ENCODE assay signal across 9 cellular contexts in genomic region chr1:55127827-55128343, GRCh38.
DNase-seq lines count a peak whose midpoint lies in the region; ATAC-seq and TF ChIP-seq lines count a peak whose summit lies in the region.
"Had no signal": no experiment of that assay in that cellular context is flagged by ENCODE, and none has a peak within 500 bp of the region (broad histone marks: within the 10 kb centered on the region; RNA-seq: fewer than 3 reads in every experiment).

No MANE protein-coding gene starts in this region.

- DNase-seq in EL = peak; percentile 17
- peak; percentile 70 for DNase-seq in LHCN-M2 (ENCODE audit: low read depth)
- peak; percentile 39 for DNase-seq in fibroblast of mammary gland (ENCODE audit: low read depth)
- no peak for DNase-seq in cerebellar cortex (ENCODE audit: low spot score)
- DNase-seq in NK-92 (lab: John Stamatoyannopoulos, UW; ENCODE audit: unreplicated experiment) = no peak
- no peak for DNase-seq in mucosa of gallbladder (ENCODE audit: low spot score)
- no peak for DNase-seq in globus pallidus (ENCODE audit: low spot score)

- no peak overlapping the region for H3K4me3 ChIP-seq in fibroblast of mammary gland (ENCODE audit: control insufficient read depth, low read depth, low read length)
- H3K4me3 ChIP-seq: SK-N-MC had no signal

- ATAC-seq in GM21423 (IDR thresholded peaks at IDR 0.05; ENCODE audit: unreplicated experiment) = peak; percentile 75

- TF ChIP-seq CTCF in fibroblast of mammary gland (conservative IDR thresholded peaks at IDR 0.05; ENCODE audit: control insufficient read depth, insufficient read depth, low read depth, low read length) = no peak

Comparison
In these comparisons a context has a peak if more than half of its experiments do, and no peak if none do; other contexts are left out.
1. DNase-seq: peak in EL (single experiment), LHCN-M2 (single experiment) and fibroblast of mammary gland (single experiment); none in cerebellar cortex (single experiment), NK-92 (single experiment), mucosa of gallbladder (single experiment) and globus pallidus (single experiment).